ENCODE assay signal across 1 cellular context in genomic region chr20:33724439-33725094, GRCh38.
TF ChIP-seq lines count a peak whose summit lies in the region.

No MANE protein-coding gene starts in this region.

TF ChIP-seq in HepG2, 621 proteins besides CTCF, POLR2A, EP300 and RAD21 (continued from another document and continues in another):
- TF ChIP-seq ATF2 (CRISPR knock-in tag; IDR thresholded peaks at IDR 0.05) = 0 out of 2 replicates have a peak, but pooled peaks have one; percentile 57
- TF ChIP-seq KDM2A (CRISPR knock-in tag; IDR thresholded peaks at IDR 0.05; ENCODE audit: borderline replicate concordance, low read depth) = no peak
- no peak; the same call in 1 of the 2 replicates for TF ChIP-seq GZF1 (CRISPR knock-in tag; IDR thresholded peaks at IDR 0.05)
- peak; percentile 73; the same call in 1 of the 2 replicates for TF ChIP-seq PHF21A (CRISPR knock-in tag; IDR thresholded peaks at IDR 0.05)
- TF ChIP-seq RXRA (CRISPR knock-in tag; IDR thresholded peaks at IDR 0.05) = peak; percentile 49; the same call in 1 of the 2 replicates
- peak; percentile 86 for TF ChIP-seq SOX5 (CRISPR knock-in tag; IDR thresholded peaks at IDR 0.05; ENCODE audit: borderline replicate concordance)
- peak; percentile 66 for TF ChIP-seq TCF7 (IDR thresholded peaks at IDR 0.05; ENCODE audit: low read depth)
- no peak for TF ChIP-seq ZNF235 (CRISPR knock-in tag; IDR thresholded peaks at IDR 0.05; ENCODE audit: borderline replicate concordance)
- no peak for TF ChIP-seq ZNF879 (CRISPR knock-in tag; IDR thresholded peaks at IDR 0.05)
- TF ChIP-seq HOXD1 (CRISPR knock-in tag; IDR thresholded peaks at IDR 0.05) = no peak
- peak; percentile 66; the same call in 1 of the 2 replicates for TF ChIP-seq SOX13 (IDR thresholded peaks at IDR 0.05)
- TF ChIP-seq SOX13 (CRISPR knock-in tag; conservative IDR thresholded peaks at IDR 0.05 in 1 of 2, IDR thresholded peaks at IDR 0.05 in 1 of 2) = peak in 1 of 2 experiments; percentile 95; a peak in 2 of 4 replicates
- TF ChIP-seq ZNF660 (CRISPR knock-in tag; IDR thresholded peaks at IDR 0.05; ENCODE audit: borderline replicate concordance, low read depth) = no peak
- 0 out of 2 replicates have a peak, but pooled peaks have one; percentile 32 for TF ChIP-seq ZBTB33 (CRISPR knock-in tag; IDR thresholded peaks at IDR 0.05)
- TF ChIP-seq CERS6 (CRISPR knock-in tag; IDR thresholded peaks at IDR 0.05) = no peak
- TF ChIP-seq SMAD3 (CRISPR knock-in tag; IDR thresholded peaks at IDR 0.05) = peak; percentile 61; the same call in 1 of the 2 replicates
- TF ChIP-seq, protein P1, sequence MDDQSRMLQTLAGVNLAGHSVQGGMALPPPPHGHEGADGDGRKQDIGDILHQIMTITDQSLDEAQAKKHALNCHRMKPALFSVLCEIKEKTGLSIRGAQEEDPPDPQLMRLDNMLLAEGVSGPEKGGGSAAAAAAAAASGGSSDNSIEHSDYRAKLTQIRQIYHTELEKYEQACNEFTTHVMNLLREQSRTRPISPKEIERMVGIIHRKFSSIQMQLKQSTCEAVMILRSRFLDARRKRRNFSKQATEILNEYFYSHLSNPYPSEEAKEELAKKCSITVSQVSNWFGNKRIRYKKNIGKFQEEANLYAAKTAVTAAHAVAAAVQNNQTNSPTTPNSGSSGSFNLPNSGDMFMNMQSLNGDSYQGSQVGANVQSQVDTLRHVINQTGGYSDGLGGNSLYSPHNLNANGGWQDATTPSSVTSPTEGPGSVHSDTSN (CRISPR knock-in tag; IDR thresholded peaks at IDR 0.05; ENCODE audit: borderline replicate concordance) = no peak
- TF ChIP-seq SMARCC2 (IDR thresholded peaks at IDR 0.05) = no peak
- TF ChIP-seq, protein P2, sequence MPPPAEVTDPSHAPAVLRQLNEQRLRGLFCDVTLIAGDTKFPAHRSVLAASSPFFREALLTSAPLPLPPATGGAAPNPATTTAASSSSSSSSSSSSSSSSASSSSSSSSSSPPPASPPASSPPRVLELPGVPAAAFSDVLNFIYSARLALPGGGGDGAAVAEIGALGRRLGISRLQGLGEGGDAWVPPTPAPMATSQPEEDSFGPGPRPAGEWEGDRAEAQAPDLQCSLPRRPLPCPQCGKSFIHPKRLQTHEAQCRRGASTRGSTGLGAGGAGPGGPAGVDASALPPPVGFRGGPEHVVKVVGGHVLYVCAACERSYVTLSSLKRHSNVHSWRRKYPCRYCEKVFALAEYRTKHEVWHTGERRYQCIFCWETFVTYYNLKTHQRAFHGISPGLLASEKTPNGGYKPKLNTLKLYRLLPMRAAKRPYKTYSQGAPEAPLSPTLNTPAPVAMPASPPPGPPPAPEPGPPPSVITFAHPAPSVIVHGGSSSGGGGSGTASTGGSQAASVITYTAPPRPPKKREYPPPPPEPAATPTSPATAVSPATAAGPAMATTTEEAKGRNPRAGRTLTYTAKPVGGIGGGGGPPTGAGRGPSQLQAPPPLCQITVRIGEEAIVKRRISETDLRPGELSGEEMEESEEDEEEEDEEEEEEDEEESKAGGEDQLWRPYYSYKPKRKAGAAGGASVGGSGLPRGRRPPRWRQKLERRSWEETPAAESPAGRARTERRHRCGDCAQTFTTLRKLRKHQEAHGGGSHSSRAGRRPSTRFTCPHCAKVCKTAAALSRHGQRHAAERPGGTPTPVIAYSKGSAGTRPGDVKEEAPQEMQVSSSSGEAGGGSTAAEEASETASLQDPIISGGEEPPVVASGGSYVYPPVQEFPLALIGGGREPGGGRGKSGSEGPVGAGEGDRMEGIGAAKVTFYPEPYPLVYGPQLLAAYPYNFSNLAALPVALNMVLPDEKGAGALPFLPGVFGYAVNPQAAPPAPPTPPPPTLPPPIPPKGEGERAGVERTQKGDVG (CRISPR knock-in tag; IDR thresholded peaks at IDR 0.05; ENCODE audit: borderline replicate concordance) = no peak
- no peak for TF ChIP-seq ZBTB7A (CRISPR knock-in tag; IDR thresholded peaks at IDR 0.05)
- TF ChIP-seq ZNF607 (CRISPR knock-in tag; IDR thresholded peaks at IDR 0.05; ENCODE audit: borderline replicate concordance) = no peak; the same call in 1 of the 2 replicates
- peak; percentile 70; the same call in 1 of the 2 replicates for TF ChIP-seq WIZ (CRISPR knock-in tag; IDR thresholded peaks at IDR 0.05)
- TF ChIP-seq NCOR1 (IDR thresholded peaks at IDR 0.05; ENCODE audit: borderline replicate concordance, low read length) = peak; percentile 75; the same call in 1 of the 2 replicates
- TF ChIP-seq SP5 (CRISPR knock-in tag; IDR thresholded peaks at IDR 0.05; ENCODE audit: borderline replicate concordance, low read depth) = peak; percentile 47; the same call in 1 of the 2 replicates
- TF ChIP-seq RNF2 (conservative IDR thresholded peaks at IDR 0.05; ENCODE audit: low read depth) = no peak
- TF ChIP-seq ZNF326 (CRISPR knock-in tag; IDR thresholded peaks at IDR 0.05; ENCODE audit: borderline replicate concordance) = no peak
- no peak for TF ChIP-seq ZNF513 (CRISPR knock-in tag; conservative IDR thresholded peaks at IDR 0.05)
- TF ChIP-seq DNMT3B (CRISPR knock-in tag; conservative IDR thresholded peaks at IDR 0.05) = no peak
- peak; percentile 49; the same call in 1 of the 2 replicates for TF ChIP-seq HOXA5 (CRISPR knock-in tag; IDR thresholded peaks at IDR 0.05)
- no peak for TF ChIP-seq HNRNPK (IDR thresholded peaks at IDR 0.05; ENCODE audit: low read depth, low read length, poor library complexity, severe bottlenecking)
- TF ChIP-seq ZNF350 (CRISPR knock-in tag; IDR thresholded peaks at IDR 0.05; ENCODE audit: borderline replicate concordance, low read depth) = no peak
- TF ChIP-seq, protein P3, sequence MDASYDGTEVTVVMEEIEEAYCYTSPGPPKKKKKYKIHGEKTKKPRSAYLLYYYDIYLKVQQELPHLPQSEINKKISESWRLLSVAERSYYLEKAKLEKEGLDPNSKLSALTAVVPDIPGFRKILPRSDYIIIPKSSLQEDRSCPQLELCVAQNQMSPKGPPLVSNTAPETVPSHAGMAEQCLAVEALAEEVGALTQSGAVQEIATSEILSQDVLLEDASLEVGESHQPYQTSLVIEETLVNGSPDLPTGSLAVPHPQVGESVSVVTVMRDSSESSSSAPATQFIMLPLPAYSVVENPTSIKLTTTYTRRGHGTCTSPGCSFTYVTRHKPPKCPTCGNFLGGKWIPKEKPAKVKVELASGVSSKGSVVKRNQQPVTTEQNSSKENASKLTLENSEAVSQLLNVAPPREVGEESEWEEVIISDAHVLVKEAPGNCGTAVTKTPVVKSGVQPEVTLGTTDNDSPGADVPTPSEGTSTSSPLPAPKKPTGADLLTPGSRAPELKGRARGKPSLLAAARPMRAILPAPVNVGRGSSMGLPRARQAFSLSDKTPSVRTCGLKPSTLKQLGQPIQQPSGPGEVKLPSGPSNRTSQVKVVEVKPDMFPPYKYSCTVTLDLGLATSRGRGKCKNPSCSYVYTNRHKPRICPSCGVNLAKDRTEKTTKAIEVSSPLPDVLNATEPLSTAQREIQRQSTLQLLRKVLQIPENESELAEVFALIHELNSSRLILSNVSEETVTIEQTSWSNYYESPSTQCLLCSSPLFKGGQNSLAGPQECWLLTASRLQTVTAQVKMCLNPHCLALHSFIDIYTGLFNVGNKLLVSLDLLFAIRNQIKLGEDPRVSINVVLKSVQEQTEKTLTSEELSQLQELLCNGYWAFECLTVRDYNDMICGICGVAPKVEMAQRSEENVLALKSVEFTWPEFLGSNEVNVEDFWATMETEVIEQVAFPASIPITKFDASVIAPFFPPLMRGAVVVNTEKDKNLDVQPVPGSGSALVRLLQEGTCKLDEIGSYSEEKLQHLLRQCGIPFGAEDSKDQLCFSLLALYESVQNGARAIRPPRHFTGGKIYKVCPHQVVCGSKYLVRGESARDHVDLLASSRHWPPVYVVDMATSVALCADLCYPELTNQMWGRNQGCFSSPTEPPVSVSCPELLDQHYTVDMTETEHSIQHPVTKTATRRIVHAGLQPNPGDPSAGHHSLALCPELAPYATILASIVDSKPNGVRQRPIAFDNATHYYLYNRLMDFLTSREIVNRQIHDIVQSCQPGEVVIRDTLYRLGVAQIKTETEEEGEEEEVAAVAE (CRISPR knock-in tag; IDR thresholded peaks at IDR 0.05; ENCODE audit: borderline replicate concordance) = peak; percentile 46; the same call in 1 of the 2 replicates
- TF ChIP-seq POGZ (CRISPR knock-in tag; IDR thresholded peaks at IDR 0.05) = peak; percentile 28
- TF ChIP-seq, protein P4, sequence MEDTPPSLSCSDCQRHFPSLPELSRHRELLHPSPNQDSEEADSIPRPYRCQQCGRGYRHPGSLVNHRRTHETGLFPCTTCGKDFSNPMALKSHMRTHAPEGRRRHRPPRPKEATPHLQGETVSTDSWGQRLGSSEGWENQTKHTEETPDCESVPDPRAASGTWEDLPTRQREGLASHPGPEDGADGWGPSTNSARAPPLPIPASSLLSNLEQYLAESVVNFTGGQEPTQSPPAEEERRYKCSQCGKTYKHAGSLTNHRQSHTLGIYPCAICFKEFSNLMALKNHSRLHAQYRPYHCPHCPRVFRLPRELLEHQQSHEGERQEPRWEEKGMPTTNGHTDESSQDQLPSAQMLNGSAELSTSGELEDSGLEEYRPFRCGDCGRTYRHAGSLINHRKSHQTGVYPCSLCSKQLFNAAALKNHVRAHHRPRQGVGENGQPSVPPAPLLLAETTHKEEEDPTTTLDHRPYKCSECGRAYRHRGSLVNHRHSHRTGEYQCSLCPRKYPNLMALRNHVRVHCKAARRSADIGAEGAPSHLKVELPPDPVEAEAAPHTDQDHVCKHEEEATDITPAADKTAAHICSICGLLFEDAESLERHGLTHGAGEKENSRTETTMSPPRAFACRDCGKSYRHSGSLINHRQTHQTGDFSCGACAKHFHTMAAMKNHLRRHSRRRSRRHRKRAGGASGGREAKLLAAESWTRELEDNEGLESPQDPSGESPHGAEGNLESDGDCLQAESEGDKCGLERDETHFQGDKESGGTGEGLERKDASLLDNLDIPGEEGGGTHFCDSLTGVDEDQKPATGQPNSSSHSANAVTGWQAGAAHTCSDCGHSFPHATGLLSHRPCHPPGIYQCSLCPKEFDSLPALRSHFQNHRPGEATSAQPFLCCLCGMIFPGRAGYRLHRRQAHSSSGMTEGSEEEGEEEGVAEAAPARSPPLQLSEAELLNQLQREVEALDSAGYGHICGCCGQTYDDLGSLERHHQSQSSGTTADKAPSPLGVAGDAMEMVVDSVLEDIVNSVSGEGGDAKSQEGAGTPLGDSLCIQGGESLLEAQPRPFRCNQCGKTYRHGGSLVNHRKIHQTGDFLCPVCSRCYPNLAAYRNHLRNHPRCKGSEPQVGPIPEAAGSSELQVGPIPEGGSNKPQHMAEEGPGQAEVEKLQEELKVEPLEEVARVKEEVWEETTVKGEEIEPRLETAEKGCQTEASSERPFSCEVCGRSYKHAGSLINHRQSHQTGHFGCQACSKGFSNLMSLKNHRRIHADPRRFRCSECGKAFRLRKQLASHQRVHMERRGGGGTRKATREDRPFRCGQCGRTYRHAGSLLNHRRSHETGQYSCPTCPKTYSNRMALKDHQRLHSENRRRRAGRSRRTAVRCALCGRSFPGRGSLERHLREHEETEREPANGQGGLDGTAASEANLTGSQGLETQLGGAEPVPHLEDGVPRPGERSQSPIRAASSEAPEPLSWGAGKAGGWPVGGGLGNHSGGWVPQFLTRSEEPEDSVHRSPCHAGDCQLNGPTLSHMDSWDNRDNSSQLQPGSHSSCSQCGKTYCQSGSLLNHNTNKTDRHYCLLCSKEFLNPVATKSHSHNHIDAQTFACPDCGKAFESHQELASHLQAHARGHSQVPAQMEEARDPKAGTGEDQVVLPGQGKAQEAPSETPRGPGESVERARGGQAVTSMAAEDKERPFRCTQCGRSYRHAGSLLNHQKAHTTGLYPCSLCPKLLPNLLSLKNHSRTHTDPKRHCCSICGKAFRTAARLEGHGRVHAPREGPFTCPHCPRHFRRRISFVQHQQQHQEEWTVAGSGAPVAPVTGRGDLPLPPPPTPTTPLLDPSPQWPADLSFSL (CRISPR knock-in tag; IDR thresholded peaks at IDR 0.05) = no peak
